In genomic region chr10:33487014-33487776, GRCh38 we compare ENCODE assay signal across 9 cellular contexts.
A peak's percentile ranks its signal among the peaks of the same experiment; 100 is the strongest.
DNase-seq lines count a peak whose midpoint lies in the region; ATAC-seq and TF ChIP-seq lines count a peak whose summit lies in the region.
"Had no signal": no experiment of that assay in that cellular context is flagged by ENCODE, and none has a peak within 500 bp of the region (broad histone marks: within the 10 kb centered on the region; RNA-seq: fewer than 3 reads in every experiment).

No MANE protein-coding gene starts in this region.

- ATAC-seq in GM18867 (IDR thresholded peaks at IDR 0.05; ENCODE audit: unreplicated experiment) (peak; percentile 42), foreskin keratinocyte (no peak), GM18519 (IDR thresholded peaks at IDR 0.05; ENCODE audit: low FRiP score, unreplicated experiment) (no peak)

- TF ChIP-seq CTCF in foreskin keratinocyte (conservative IDR thresholded peaks at IDR 0.05): peak; percentile 16

- H3K4me1 ChIP-seq in foreskin keratinocyte: no peaks in the 10 kb centered on the region

- no peak overlapping the region for H3K27ac ChIP-seq in foreskin keratinocyte

- in situ Hi-C loops in ACHN (cut with HindIII; ENCODE audit: low pct_ligation_motif_present, low pct_unique_long_range_greater_than_20kb, low sequenced_read_pairs): no loop called here
- in situ Hi-C loops in SK-MEL-5 (cut with HindIII; ENCODE audit: low pct_unique_long_range_greater_than_20kb, low sequenced_read_pairs): no loop called here

- DNase-seq in ACHN (peak; percentile 8), SK-MEL-5 (ENCODE audit: low read depth, low spot score) (peak; percentile 14), foreskin keratinocyte (no peak), NK-92 (lab: John Stamatoyannopoulos, UW; ENCODE audit: unreplicated experiment) (no peak)
- DNase-seq in stimulated activated CD8-positive, alpha-beta memory T cell treated with anti-CD3 and anti-CD28 coated beads, Interleukin-4, amount 100 ng/mL, for 48 hours: no peak
- DNase-seq in activated T-cell treated with anti-CD3 and anti-CD28 coated beads, Interleukin-2, amount 50 U/mL, for 1 hour: no peak
- DNase-seq: SHP77 had no signal

- no peaks in the 10 kb centered on the region for H3K27me3 ChIP-seq in foreskin keratinocyte

Comparison
In these comparisons a context has a peak if more than half of its experiments do, and no peak if none do; other contexts are left out.
1. DNase-seq: peak in ACHN (single experiment) and SK-MEL-5 (single experiment); none in foreskin keratinocyte (0 of 2), NK-92 (single experiment), stimulated activated CD8-positive, alpha-beta memory T cell treated with anti-CD3 and anti-CD28 coated beads, Interleukin-4, amount 100 ng/mL, for 48 hours (single experiment) and activated T-cell treated with anti-CD3 and anti-CD28 coated beads, Interleukin-2, amount 50 U/mL, for 1 hour (single experiment).